Comparison of ENCODE assay signal across 18 cellular contexts in genomic region chr5:74798977-74799911, GRCh38. TPM values are rescaled to one million over a fixed set of nuclear protein-coding genes. Genes with fewer than 3 reads are reported as not detected.
DNase-seq lines count a peak whose midpoint lies in the region; ATAC-seq and TF ChIP-seq lines count a peak whose summit lies in the region.
"Had no signal": no experiment of that assay in that cellular context is flagged by ENCODE, and none has a peak within 500 bp of the region (broad histone marks: within the 10 kb centered on the region; RNA-seq: fewer than 3 reads in every experiment).

No MANE protein-coding gene starts in this region.

- 94 to 96% methylated on average over 19 to 21 of the region's 21 CpGs for WGBS in endodermal cell (ENCODE audit: insufficient coverage in 1 of 2, insufficient read length in 1 of 2), 2 experiments
- 92 to 95% (median 93%) methylated on average over 17 to 21 of the region's 21 CpGs for WGBS in adrenal gland, 4 donors

- peaks cover 61% of the 10 kb centered on the region for H3K36me3 ChIP-seq in endodermal cell (ENCODE audit: control insufficient read depth, insufficient read depth, low read length)
- H3K36me3 ChIP-seq in adrenal gland (replicated peaks in 1 of 2), result peaks cover 0 to 6% of the 10 kb centered on the region in 2 donors
- H3K36me3 ChIP-seq: suprapubic skin had no signal

- peak; percentile 38 for DNase-seq in A172 (ENCODE audit: low spot score)
- peak; percentile 70 for DNase-seq in LHCN-M2 (ENCODE audit: low read depth)
- DNase-seq in endodermal cell, result no peak
- DNase-seq in midbrain (lab: John Stamatoyannopoulos, UW), result peak; percentile 65
- DNase-seq in T-helper 1 cell, result no peak
- no peak for DNase-seq in adrenal gland
- no peak for DNase-seq in NCI-H82 treated with DMSO at 0.1 percent for 48 hours (lab: John Stamatoyannopoulos, UW; ENCODE audit: unreplicated experiment)
- DNase-seq: activated CD8-positive, alpha-beta T cell treated with anti-CD3 and anti-CD28 coated beads for 36 hours; glutamatergic neuron; GOT3; Karpas-422; left ventricle myocardium superior; NCI-H187; NCI-H774; stimulated activated CD4-positive, alpha-beta T cell treated with anti-CD3 and anti-CD28 coated beads, Interleukin-12 subunit alpha, Interleukin-12 subunit beta, amount 100 ng/mL, for 4 hours had no signal

- H3K4me3 ChIP-seq in endodermal cell (ENCODE audit: low read length), result no peak overlapping the region
- no peak overlapping the region for H3K4me3 ChIP-seq in adrenal gland
- H3K4me3 ChIP-seq: A549, suprapubic skin had no signal

- H3K4me3 Mint-ChIP-seq in endodermal cell, result no peak overlapping the region
- H3K4me3 Mint-ChIP-seq: activated CD8-positive, alpha-beta T cell treated with anti-CD3 and anti-CD28 coated beads for 36 hours had no signal

- H3K4me1 Mint-ChIP-seq in endodermal cell, result no peaks in the 10 kb centered on the region

- no peak for TF ChIP-seq POLR2A in adrenal gland (IDR thresholded peaks at IDR 0.05)

- H3K4me1 ChIP-seq in endodermal cell (ENCODE audit: control insufficient read depth, insufficient read depth, low read length) (no peaks in the 10 kb centered on the region), adrenal gland (replicated peaks in 1 of 2) (no peaks in the 10 kb centered on the region)
- H3K4me1 ChIP-seq: suprapubic skin had no signal

- no peaks in the 10 kb centered on the region for H3K27me3 ChIP-seq in endodermal cell (ENCODE audit: control insufficient read depth, insufficient read depth, low read length, poor library complexity, severe bottlenecking)
- H3K27me3 ChIP-seq in adrenal gland, result no peaks in the 10 kb centered on the region
- H3K27me3 ChIP-seq: suprapubic skin had no signal

- H3K27ac ChIP-seq in endodermal cell (ENCODE audit: low read depth, low read length) (no peak overlapping the region), adrenal gland (no peak overlapping the region)
- H3K27ac ChIP-seq: A549, suprapubic skin had no signal

- intact Hi-C loops in adrenal gland (cut with DNase I), result no loop called here

- peak overlapping the region; percentile 49 for H3K27ac Mint-ChIP-seq in endodermal cell
- H3K27ac Mint-ChIP-seq: activated CD8-positive, alpha-beta T cell treated with anti-CD3 and anti-CD28 coated beads for 36 hours had no signal

- no peak overlapping the region for H3K9ac ChIP-seq in endodermal cell (ENCODE audit: extremely low read depth, low read length, poor library complexity, severe bottlenecking)

- H3K36me3 Mint-ChIP-seq in endodermal cell (ENCODE audit: low read depth), result peaks cover 63% of the 10 kb centered on the region

- H3K9me3 ChIP-seq in endodermal cell (ENCODE audit: control insufficient read depth, low read length) (no peaks in the 10 kb centered on the region), adrenal gland (replicated peaks in 1 of 3) (no peaks in the 10 kb centered on the region)
- H3K9me3 ChIP-seq: A549, suprapubic skin had no signal

- no peak for ATAC-seq in HG02981 (IDR thresholded peaks at IDR 0.05; ENCODE audit: unreplicated experiment)
- ATAC-seq: A549; activated CD8-positive, alpha-beta T cell treated with anti-CD3 and anti-CD28 coated beads for 36 hours; left ventricle myocardium superior had no signal

- no peaks in the 10 kb centered on the region for H3K27me3 Mint-ChIP-seq in endodermal cell (ENCODE audit: insufficient read depth)
- H3K27me3 Mint-ChIP-seq: activated CD8-positive, alpha-beta T cell treated with anti-CD3 and anti-CD28 coated beads for 36 hours had no signal

- no peak for TF ChIP-seq CTCF in endodermal cell (conservative IDR thresholded peaks at IDR 0.05)
- TF ChIP-seq CTCF in adrenal gland (IDR thresholded peaks at IDR 0.05), result no peak

- H3K9me3 Mint-ChIP-seq in endodermal cell, result no peaks in the 10 kb centered on the region
- H3K9me3 Mint-ChIP-seq: activated CD8-positive, alpha-beta T cell treated with anti-CD3 and anti-CD28 coated beads for 36 hours had no signal

RNA-seq across cellular contexts. Expression of gene NSA2, which starts 32.2 kb away (rescaled TPM):
- 199 and 320 TPM in 2 replicates for total RNA-seq in A172 (2014; rRNA removed; shearing (Covaris generic))
- total RNA-seq in LHCN-M2 (2014; rRNA removed) (118 and 139 TPM in 2 replicates), endodermal cell (10 to 100 TPM; 53.1 to 62.8 TPM), adrenal gland (100 to 1,000 TPM in 3 of 8 donors, 10 to 100 TPM in 5; 55.9 to 152 (median 78.4) TPM)
- polyA plus RNA-seq in LHCN-M2 (2012), result 83.3 TPM
- 96.0 TPM for polyA plus RNA-seq in endodermal cell (2013, experiment 1 of 2)
- 99.4 TPM for polyA plus RNA-seq in endodermal cell (2013, experiment 2 of 2)
- 100 to 1,000 TPM in 1 of 3 donors, 10 to 100 TPM in 2; 52.7 to 353 (median 74.0) TPM for polyA plus RNA-seq in adrenal gland

RNA-seq across cellular contexts. Expression of gene GFM2, which starts 32.3 kb away (rescaled TPM):
- 99.2 and 103 TPM in 2 replicates for total RNA-seq in A172 (2014; rRNA removed; shearing (Covaris generic))
- total RNA-seq in LHCN-M2 (2014; rRNA removed) (56.7 and 58.7 TPM in 2 replicates), endodermal cell (10 to 100 TPM; 43.1 to 44.5 TPM), adrenal gland (10 to 100 TPM; 23.5 to 45.8 (median 34.2) TPM)
- polyA plus RNA-seq in LHCN-M2 (2012), result 19.2 TPM
- polyA plus RNA-seq in endodermal cell (2013, experiment 1 of 2), result 33.4 TPM
- 33.5 TPM for polyA plus RNA-seq in endodermal cell (2013, experiment 2 of 2)
- 10 to 100 TPM; 27.7 to 67.7 (median 29.2) TPM for polyA plus RNA-seq in adrenal gland

Comparison
In these comparisons a context has a peak if more than half of its experiments do, and no peak if none do; other contexts are left out.
1. DNase-seq: peak in A172 (single experiment), LHCN-M2 (single experiment) and midbrain (single experiment); none in endodermal cell (single experiment), T-helper 1 cell (0 of 5), adrenal gland (0 of 7) and NCI-H82 treated with DMSO at 0.1 percent for 48 hours (single experiment).